9 cellular contexts compared by ENCODE assay signal in genomic region chr11:82978422-82979099, GRCh38.
DNase-seq lines count a peak whose midpoint lies in the region; ATAC-seq, FAIRE-seq and TF ChIP-seq lines count a peak whose summit lies in the region.
"Had no signal": no experiment of that assay in that cellular context is flagged by ENCODE, and none has a peak within 500 bp of the region (broad histone marks: within the 10 kb centered on the region; RNA-seq: fewer than 3 reads in every experiment).

No MANE protein-coding gene starts in this region.

- H3K9me3 ChIP-seq in astrocyte (ENCODE audit: insufficient read depth, low read depth, low read length) (no peaks in the 10 kb centered on the region), smooth muscle cell (replicated peaks; ENCODE audit: low read depth) (no peaks in the 10 kb centered on the region)
- H3K9me3 ChIP-seq: colonic mucosa, Peyer's patch had no signal

- H3K9ac ChIP-seq in astrocyte (ENCODE audit: low read length) (no peak overlapping the region), smooth muscle cell (ENCODE audit: low read depth) (no peak overlapping the region)

- H3K79me2 ChIP-seq in astrocyte (ENCODE audit: insufficient read depth, low read length) (no peaks in the 10 kb centered on the region), smooth muscle cell (ENCODE audit: low read depth) (no peaks in the 10 kb centered on the region)

- peak; percentile 78 for FAIRE-seq in astrocyte (lab: Jason Lieb, UNC)

- H4K20me1 ChIP-seq in astrocyte (ENCODE audit: insufficient read depth, low read length) (no peaks in the 10 kb centered on the region), smooth muscle cell (ENCODE audit: low read depth) (no peaks in the 10 kb centered on the region)

- H3K27me3 ChIP-seq in astrocyte (ENCODE audit: insufficient read depth, low read length) (no peaks in the 10 kb centered on the region), smooth muscle cell (ENCODE audit: low read depth) (no peaks in the 10 kb centered on the region)
- H3K27me3 ChIP-seq: colonic mucosa, Peyer's patch had no signal

- no peaks in the 10 kb centered on the region for H3F3A ChIP-seq in smooth muscle cell (ENCODE audit: low read depth)

- no peak overlapping the region for H3K4me3 ChIP-seq in astrocyte (ENCODE audit: insufficient read depth, low read depth, low read length)
- no peak overlapping the region for H3K4me3 ChIP-seq in smooth muscle cell
- H3K4me3 ChIP-seq: colonic mucosa, Peyer's patch had no signal

- TF ChIP-seq CTCF in astrocyte (IDR thresholded peaks at IDR 0.05; ENCODE audit: insufficient read depth, low read depth, low read length) (no peak), smooth muscle cell (IDR thresholded peaks at IDR 0.05; ENCODE audit: borderline replicate concordance, insufficient read depth, poor library complexity, severe bottlenecking) (no peak), nephron progenitor cell (IDR thresholded peaks at IDR 0.05) (no peak)

- H3K4me3 Mint-ChIP-seq in astrocyte (ENCODE audit: unreplicated experiment) (no peak overlapping the region), nephron progenitor cell (no peak overlapping the region)

- H3K27ac Mint-ChIP-seq in astrocyte (ENCODE audit: unreplicated experiment) (peak overlapping the region; percentile 88), nephron progenitor cell (no peak overlapping the region)

- H3K36me3 Mint-ChIP-seq in astrocyte (ENCODE audit: low read depth, unreplicated experiment) = no peaks in the 10 kb centered on the region
- H3K36me3 Mint-ChIP-seq in nephron progenitor cell (ENCODE audit: low read depth) = peaks cover 16% of the 10 kb centered on the region

- H3K27ac ChIP-seq in astrocyte (ENCODE audit: low read depth, low read length) = peak overlapping the region; percentile 67
- H3K27ac ChIP-seq in smooth muscle cell (ENCODE audit: low read depth) = peak overlapping the region; percentile 33
- H3K27ac ChIP-seq: colonic mucosa, Peyer's patch had no signal

- no peaks in the 10 kb centered on the region for H3K27me3 Mint-ChIP-seq in astrocyte (ENCODE audit: low read depth, unreplicated experiment)
- H3K27me3 Mint-ChIP-seq in nephron progenitor cell (ENCODE audit: low read depth, poor library complexity) = no peaks in the 10 kb centered on the region

- peak; percentile 89 for DNase-seq in astrocyte (ENCODE audit: low read depth)
- DNase-seq in smooth muscle cell (lab: John Stamatoyannopoulos, UW; ENCODE audit: unreplicated experiment) = no peak
- DNase-seq in NCI-H2107 treated with DMSO at 0.1 percent for 48 hours (lab: John Stamatoyannopoulos, UW; ENCODE audit: unreplicated experiment) = no peak
- no peak for DNase-seq in nephron progenitor cell
- DNase-seq: colonic mucosa, Peyer's patch had no signal

- ATAC-seq in GM18519 (IDR thresholded peaks at IDR 0.05; ENCODE audit: low FRiP score, unreplicated experiment) (peak; percentile 42), HG03060 (IDR thresholded peaks at IDR 0.05; ENCODE audit: low read depth, unreplicated experiment) (peak; percentile 50), GM21515 (IDR thresholded peaks at IDR 0.05; ENCODE audit: unreplicated experiment) (no peak)

- peaks cover 42% of the 10 kb centered on the region for H3K4me1 Mint-ChIP-seq in astrocyte (ENCODE audit: low read depth, unreplicated experiment)
- peaks cover 34% of the 10 kb centered on the region for H3K4me1 Mint-ChIP-seq in nephron progenitor cell

- H3K36me3 ChIP-seq in astrocyte (ENCODE audit: insufficient read depth, low read length) (peaks cover 6% of the 10 kb centered on the region), smooth muscle cell (ENCODE audit: low read depth) (no peaks in the 10 kb centered on the region)
- H3K36me3 ChIP-seq: colonic mucosa had no signal

- H3K4me2 ChIP-seq in astrocyte (ENCODE audit: low read length) (no peak overlapping the region), smooth muscle cell (peak overlapping the region; percentile 41)

- H2AFZ ChIP-seq in astrocyte (ENCODE audit: low read depth, low read length) (no peak overlapping the region), smooth muscle cell (ENCODE audit: low read depth) (no peak overlapping the region)

- WGBS in smooth muscle cell (ENCODE audit: low lambda C conversion rate) = 41% methylated on average over 6 of the region's 6 CpGs

- H3K9me3 Mint-ChIP-seq in astrocyte (ENCODE audit: unreplicated experiment) (no peaks in the 10 kb centered on the region), nephron progenitor cell (no peaks in the 10 kb centered on the region)

- H3K4me1 ChIP-seq in astrocyte (ENCODE audit: insufficient read depth, low read length) (peaks cover 36% of the 10 kb centered on the region), smooth muscle cell (ENCODE audit: low read depth) (no peaks in the 10 kb centered on the region)
- H3K4me1 ChIP-seq: colonic mucosa, Peyer's patch had no signal
